ENCODE assay signal across 30 cellular contexts in genomic region chr9:107694390-107694789, GRCh38.
"Had no signal": no experiment of that assay in that cellular context is flagged by ENCODE, and none has a peak within 500 bp of the region (broad histone marks: within the 10 kb centered on the region; RNA-seq: fewer than 3 reads in every experiment).

No MANE protein-coding gene starts in this region.

- ATAC-seq: activated T-cell treated with anti-CD3 and anti-CD28 coated beads, Interleukin-2, amount 50 U/mL, for 4 hours; Right ventricle myocardium inferior; T-cell had no signal

- DNase-seq: activated B cell treated with CpG ODN at 0.5 μM for 24 hours; activated CD4-positive, alpha-beta memory T cell treated with anti-CD3 and anti-CD28 coated beads for 36 hours; activated CD4-positive, alpha-beta T cell treated with anti-CD3 and anti-CD28 coated beads for 4 hours; activated CD4-positive, alpha-beta T cell treated with anti-CD3 and anti-CD28 coated beads, Interleukin-2, amount 50 U/mL, for 1 hour; activated CD4-positive, CD25-positive, alpha-beta regulatory T cell treated with anti-CD3 and anti-CD28 coated beads, Interleukin-2, amount 50 U/mL, for 72 hours; activated CD8-positive, alpha-beta memory T cell treated with anti-CD3 and anti-CD28 coated beads, Interleukin-2, amount 50 U/mL, for 4 hours; activated gamma-delta T cell treated with Interleukin-2 at 50 U/mL for 16 hours; activated naive CD4-positive, alpha-beta T cell treated with anti-CD3 and anti-CD28 coated beads, Interleukin-2, amount 10 ng/mL, durations not matched to agents 7 days and 5 days; activated naive CD8-positive, alpha-beta T cell treated with anti-CD3 and anti-CD28 coated beads, Interleukin-2, amount 50 U/mL, for 24 hours; activated T-cell treated with anti-CD3 and anti-CD28 coated beads for 4 hours; activated T-cell treated with anti-CD3 and anti-CD28 coated beads, Interleukin-2, amount 50 U/mL, for 4 hours; amniotic stem cell; NCI-H1092 treated with DMSO at 0.1 percent for 48 hours; NCI-H1417; NCI-H146; NCI-H187; NCI-H2029 treated with DMSO at 0.1 percent for 48 hours; NCI-H2107; NCI-H2171; NCI-H510A; NCI-H526; NCI-H774; PC-9; SIG-M5; T-cell; T-helper 2 cell; T-helper 9 cell had no signal

- H3K4me3 ChIP-seq: ascending aorta, cardiac muscle cell, PC-9 had no signal
